Comparison of ENCODE assay signal across 21 cellular contexts in the genomic region with DNA sequence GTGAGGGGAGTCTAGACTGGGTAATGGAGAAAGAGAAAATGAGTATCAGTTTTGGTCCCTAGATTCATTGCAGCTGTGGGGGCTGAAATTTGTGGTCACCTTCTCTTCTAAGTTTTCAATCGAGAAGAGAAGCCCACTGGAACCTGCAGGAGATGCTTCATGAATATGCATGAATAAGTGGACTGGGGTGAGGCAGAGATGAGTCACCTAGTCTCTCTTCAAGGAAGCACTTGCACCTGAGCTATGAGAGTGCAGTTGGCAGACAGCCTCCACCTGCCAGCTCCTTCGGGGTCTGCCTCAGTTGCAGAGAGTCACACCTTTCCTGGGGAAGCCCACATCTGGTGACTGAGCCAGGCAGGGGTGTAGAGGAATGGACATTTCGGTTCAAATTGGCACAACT.
DNase-seq lines count a peak whose midpoint lies in the region; ATAC-seq and TF ChIP-seq lines count a peak whose summit lies in the region.
"Had no signal": no experiment of that assay in that cellular context is flagged by ENCODE, and none has a peak within 500 bp of the region (broad histone marks: within the 10 kb centered on the region; RNA-seq: fewer than 3 reads in every experiment).

No MANE protein-coding gene starts in this region.

- H3K4me2 ChIP-seq in GM23248 (ENCODE audit: unreplicated experiment) = no peak overlapping the region
- 0 out of 2 replicates have a peak overlapping the region, but pooled peaks have one; percentile 20 for H3K4me2 ChIP-seq in PC-3 (ENCODE audit: low read length)

- no peaks in the 10 kb centered on the region for H3K9me3 Mint-ChIP-seq in activated CD4-positive, alpha-beta memory T cell treated with anti-CD3 and anti-CD28 coated beads, Interleukin-2, amount 10 ng/mL, durations not matched to agents 7 days and 5 days

- no peaks in the 10 kb centered on the region for H3K9me2 ChIP-seq in GM23248 (ENCODE audit: insufficient read depth)
- no peaks in the 10 kb centered on the region for H3K9me2 ChIP-seq in PC-3 (replicated peaks; ENCODE audit: low read length)

- ATAC-seq in PC-3 (peak; percentile 45; the same call in 1 of the 2 replicates), foreskin keratinocyte (peak; percentile 85)
- ATAC-seq: K562 had no signal

- H3K79me2 ChIP-seq in GM23248 (ENCODE audit: insufficient read depth) = no peaks in the 10 kb centered on the region
- H3K79me2 ChIP-seq in PC-3 (ENCODE audit: low read length) = no peaks in the 10 kb centered on the region

- H2AFZ ChIP-seq in GM23248 (no peak overlapping the region), PC-3 (ENCODE audit: low read length) (no peak overlapping the region)

- H3K4me3 ChIP-seq in GM23248 = no peak overlapping the region
- no peak overlapping the region for H3K4me3 ChIP-seq in PC-3 (ENCODE audit: low read length)
- H3K4me3 ChIP-seq in lower leg skin (ENCODE audit: low read depth, poor library complexity, severe bottlenecking) = no peak overlapping the region
- H3K4me3 ChIP-seq: esophagus muscularis mucosa, K562, vagina had no signal

- no peaks in the 10 kb centered on the region for H4K20me1 ChIP-seq in GM23248 (ENCODE audit: insufficient read depth)
- H4K20me1 ChIP-seq in PC-3 (ENCODE audit: low read length) = no peaks in the 10 kb centered on the region

- no peak overlapping the region for H3K27ac Mint-ChIP-seq in activated CD4-positive, alpha-beta memory T cell treated with anti-CD3 and anti-CD28 coated beads, Interleukin-2, amount 10 ng/mL, durations not matched to agents 7 days and 5 days

- H3K36me3 Mint-ChIP-seq in activated CD4-positive, alpha-beta memory T cell treated with anti-CD3 and anti-CD28 coated beads, Interleukin-2, amount 10 ng/mL, durations not matched to agents 7 days and 5 days (ENCODE audit: low read depth) = no peaks in the 10 kb centered on the region

- no TSS peak for BruUV-seq in PC-3 (replicated peaks; lab: Mats Ljungman, UMichigan)

- POLR2A ChIA-PET in PC-3 (lab: Charles Lee; ENCODE audit: unreplicated experiment) = no interaction called here
- POLR2A ChIA-PET in activated CD4-positive, alpha-beta memory T cell treated with anti-CD3 and anti-CD28 coated beads, Interleukin-2, amount 10 ng/mL, durations not matched to agents 7 days and 5 days (lab: Charles Lee) = no interaction called here

- peaks cover 5% of the 10 kb centered on the region for H3K27me3 Mint-ChIP-seq in activated CD4-positive, alpha-beta memory T cell treated with anti-CD3 and anti-CD28 coated beads, Interleukin-2, amount 10 ng/mL, durations not matched to agents 7 days and 5 days

- no peaks in the 10 kb centered on the region for H3K27me3 ChIP-seq in GM23248 (replicated peaks; ENCODE audit: insufficient read depth)
- no peaks in the 10 kb centered on the region for H3K27me3 ChIP-seq in PC-3 (ENCODE audit: low read length)
- H3K27me3 ChIP-seq in foreskin keratinocyte = no peaks in the 10 kb centered on the region
- H3K27me3 ChIP-seq: esophagus muscularis mucosa, vagina had no signal

- H3K36me3 ChIP-seq in GM23248 (ENCODE audit: low read depth) (no peaks in the 10 kb centered on the region), PC-3 (ENCODE audit: low read depth, low read length) (no peaks in the 10 kb centered on the region)
- H3K36me3 ChIP-seq: vagina had no signal

- CTCF ChIA-PET in PC-3 (lab: Charles Lee) = no interaction called here
- CTCF ChIA-PET in activated CD4-positive, alpha-beta memory T cell treated with anti-CD3 and anti-CD28 coated beads, Interleukin-2, amount 10 ng/mL, durations not matched to agents 7 days and 5 days (lab: Charles Lee) = no interaction called here

- TF ChIP-seq CTCF in PC-3 (conservative IDR thresholded peaks at IDR 0.05; ENCODE audit: low read depth, low read length) = no peak
- no peak for TF ChIP-seq CTCF in foreskin keratinocyte (conservative IDR thresholded peaks at IDR 0.05)
- TF ChIP-seq CTCF in lower leg skin (IDR thresholded peaks at IDR 0.05) = no peak

- H3K9ac ChIP-seq in GM23248 = no peak overlapping the region
- H3K9ac ChIP-seq in PC-3 (ENCODE audit: low read length) = no peak overlapping the region

- H3F3A ChIP-seq in GM23248 (ENCODE audit: insufficient read depth) (peaks cover 28% of the 10 kb centered on the region), PC-3 (ENCODE audit: low read length, unreplicated experiment) (no peaks in the 10 kb centered on the region)

- TF ChIP-seq POLR2A in lower leg skin (IDR thresholded peaks at IDR 0.05) = no peak

- in situ Hi-C loops in GM23248 (cut with MboI) = no loop called here

- no peaks in the 10 kb centered on the region for H3K4me1 Mint-ChIP-seq in activated CD4-positive, alpha-beta memory T cell treated with anti-CD3 and anti-CD28 coated beads, Interleukin-2, amount 10 ng/mL, durations not matched to agents 7 days and 5 days

- H3K4me1 ChIP-seq in GM23248 (ENCODE audit: insufficient read depth) (peaks cover 28% of the 10 kb centered on the region), PC-3 (ENCODE audit: insufficient read depth, low read length) (peaks cover 22% of the 10 kb centered on the region), foreskin keratinocyte (peaks cover 14% of the 10 kb centered on the region)

- 92 to 96% methylated on average over 3 of the region's 3 CpGs for WGBS in GM23248 (ENCODE audit: low coverage in 1 of 2, low lambda C conversion rate in 2 of 2, missing lambda C conversion rate in 2 of 2), 2 experiments
- 72 to 78% methylated on average over 3 of the region's 3 CpGs for WGBS in lower leg skin, 2 donors

- intact Hi-C loops in PC-3 (cut with micrococcal nuclease) = no loop called here
- intact Hi-C loops in lower leg skin (cut with DNase I; ENCODE audit: low total_unique reads) = no loop called here

- DNase-seq in Daoy (ENCODE audit: low read depth) (peak; percentile 17), GM23248 (peak; percentile 23), PC-3 (peak; percentile 55), foreskin keratinocyte (peak; percentile 54 to 72), NCI-H446 (lab: John Stamatoyannopoulos, UW) (no peak), HuH-7.5 (ENCODE audit: low spot score) (no peak), lower leg skin (ENCODE audit: low spot score in 2 of 2) (no peak)
- no peak for DNase-seq in activated CD4-positive, alpha-beta memory T cell treated with anti-CD3 and anti-CD28 coated beads, Interleukin-2, amount 10 ng/mL, durations not matched to agents 7 days and 5 days
- DNase-seq: activated CD4-positive, alpha-beta T cell treated with anti-CD3 and anti-CD28 coated beads for 48 hours; activated effector memory CD4-positive, alpha-beta T cell treated with Interleukin-2 at 50 U/mL for 16 hours; caudate nucleus; H7; NCI-H1048; NCI-H2029; retina; stimulated activated CD8-positive, alpha-beta memory T cell treated with anti-CD3 and anti-CD28 coated beads, Interleukin-4, amount 100 ng/mL, for 48 hours; SW 1271 had no signal

- H3K9me3 ChIP-seq in GM23248 (ENCODE audit: low read depth) (no peaks in the 10 kb centered on the region), PC-3 (ENCODE audit: low read length) (no peaks in the 10 kb centered on the region)
- H3K9me3 ChIP-seq: esophagus muscularis mucosa, vagina had no signal

- H3K27ac ChIP-seq in GM23248 (no peak overlapping the region), PC-3 (ENCODE audit: low read length) (no peak overlapping the region), foreskin keratinocyte (no peak overlapping the region)
- H3K27ac ChIP-seq: vagina had no signal

- H3K4me3 Mint-ChIP-seq in activated CD4-positive, alpha-beta memory T cell treated with anti-CD3 and anti-CD28 coated beads, Interleukin-2, amount 10 ng/mL, durations not matched to agents 7 days and 5 days = no peak overlapping the region
- H3K4me3 Mint-ChIP-seq: CD14-positive monocyte had no signal

Comparison
In these comparisons a context has a peak if more than half of its experiments do, and no peak if none do; other contexts are left out.
1. DNase-seq: peak in Daoy (single experiment), GM23248 (single experiment), PC-3 (single experiment) and foreskin keratinocyte (2 of 2); none in NCI-H446 (0 of 2), HuH-7.5 (single experiment), lower leg skin (0 of 2) and activated CD4-positive, alpha-beta memory T cell treated with anti-CD3 and anti-CD28 coated beads, Interleukin-2, amount 10 ng/mL, durations not matched to agents 7 days and 5 days (single experiment).